In genomic region chr3:142987080-142987700, GRCh38 we compare ENCODE assay signal across 8 cellular contexts. TPM values are rescaled to one million over a fixed set of nuclear protein-coding genes. Genes with fewer than 3 reads are reported as not detected.
A peak's percentile ranks its signal among the peaks of the same experiment; 100 is the strongest.
DNase-seq lines count a peak whose midpoint lies in the region; ATAC-seq and TF ChIP-seq lines count a peak whose summit lies in the region.

No MANE protein-coding gene starts in this region.

- H3K9me3 Mint-ChIP-seq in chondrocyte (ENCODE audit: low read depth) = no peaks in the 10 kb centered on the region
- no peaks in the 10 kb centered on the region for H3K9me3 Mint-ChIP-seq in activated CD4-positive, alpha-beta T cell treated with anti-CD3 and anti-CD28 coated beads, Interleukin-2, amount 10 ng/mL, durations not matched to agents 24 days and 14 days

- H3K4me1 Mint-ChIP-seq in chondrocyte (ENCODE audit: low read depth) = peaks cover 4% of the 10 kb centered on the region
- H3K4me1 Mint-ChIP-seq in activated CD4-positive, alpha-beta T cell treated with anti-CD3 and anti-CD28 coated beads, Interleukin-2, amount 10 ng/mL, durations not matched to agents 24 days and 14 days = peaks cover 3% of the 10 kb centered on the region

- no peak overlapping the region for H3K4me3 Mint-ChIP-seq in chondrocyte (ENCODE audit: unreplicated experiment)
- H3K4me3 Mint-ChIP-seq in activated CD4-positive, alpha-beta T cell treated with anti-CD3 and anti-CD28 coated beads, Interleukin-2, amount 10 ng/mL, durations not matched to agents 24 days and 14 days = no peak overlapping the region

- peak; percentile 47 for ATAC-seq in HG02588 (IDR thresholded peaks at IDR 0.05; ENCODE audit: unreplicated experiment)
- no peak for ATAC-seq in GM19452 (IDR thresholded peaks at IDR 0.05; ENCODE audit: unreplicated experiment)

- no peak overlapping the region for H3K27ac Mint-ChIP-seq in chondrocyte (ENCODE audit: unreplicated experiment)
- no peak overlapping the region for H3K27ac Mint-ChIP-seq in activated CD4-positive, alpha-beta T cell treated with anti-CD3 and anti-CD28 coated beads, Interleukin-2, amount 10 ng/mL, durations not matched to agents 24 days and 14 days

- peak; percentile 31 for DNase-seq in DMS 273 treated with DMSO at 0.1 percent for 48 hours (lab: John Stamatoyannopoulos, UW)
- peak; percentile 76 for DNase-seq in NCI-H82 (lab: John Stamatoyannopoulos, UW)
- no peak for DNase-seq in chondrocyte (ENCODE audit: low spot score)
- DNase-seq in medulla oblongata (ENCODE audit: extremely low spot score) = peak; percentile 40
- no peak for DNase-seq in occipital lobe (lab: John Stamatoyannopoulos, UW)
- no peak for DNase-seq in activated CD4-positive, alpha-beta T cell treated with anti-CD3 and anti-CD28 coated beads, Interleukin-2, amount 10 ng/mL, durations not matched to agents 24 days and 14 days

- H3K36me3 Mint-ChIP-seq in chondrocyte (ENCODE audit: low read depth) = no peaks in the 10 kb centered on the region
- H3K36me3 Mint-ChIP-seq in activated CD4-positive, alpha-beta T cell treated with anti-CD3 and anti-CD28 coated beads, Interleukin-2, amount 10 ng/mL, durations not matched to agents 24 days and 14 days (ENCODE audit: low read depth) = no peaks in the 10 kb centered on the region

- TF ChIP-seq CTCF in chondrocyte (IDR thresholded peaks at IDR 0.05) = peak; percentile 91

- H3K27me3 Mint-ChIP-seq in chondrocyte (ENCODE audit: low read depth) = no peaks in the 10 kb centered on the region
- peaks cover 28% of the 10 kb centered on the region for H3K27me3 Mint-ChIP-seq in activated CD4-positive, alpha-beta T cell treated with anti-CD3 and anti-CD28 coated beads, Interleukin-2, amount 10 ng/mL, durations not matched to agents 24 days and 14 days

- intact Hi-C loops in activated CD4-positive, alpha-beta T cell treated with anti-CD3 and anti-CD28 coated beads, Interleukin-2, amount 10 ng/mL, durations not matched to agents 24 days and 14 days (cut with micrococcal nuclease) = loop anchor here (1.0 kb wide), 1 partner anchor 159 kb away; no protein-coding TSS in a partner anchor

RNA-seq across cellular contexts. Expression of gene U2SURP, which starts 14.2 kb away (rescaled TPM):
- total RNA-seq in chondrocyte (63.0 to 72.9 TPM (median 63.7 TPM) in 3 replicates), occipital lobe (160 TPM)
- 189 and 212 TPM in 2 replicates for total RNA-seq in activated CD4-positive, alpha-beta T cell treated with anti-CD3 and anti-CD28 coated beads, Interleukin-2, amount 10 ng/mL, durations not matched to agents 24 days and 14 days

RNA-seq across cellular contexts. Expression of gene PAQR9, which starts 23.7 kb away (rescaled TPM):
- total RNA-seq in chondrocyte (not detected in 3 replicates), occipital lobe (0.94 TPM)
- not detected in 2 replicates for total RNA-seq in activated CD4-positive, alpha-beta T cell treated with anti-CD3 and anti-CD28 coated beads, Interleukin-2, amount 10 ng/mL, durations not matched to agents 24 days and 14 days

Comparison
In these comparisons a context has a peak if more than half of its experiments do, and no peak if none do; other contexts are left out.
1. DNase-seq: peak in DMS 273 treated with DMSO at 0.1 percent for 48 hours (single experiment), NCI-H82 (single experiment) and medulla oblongata (single experiment); none in chondrocyte (single experiment), occipital lobe (single experiment) and activated CD4-positive, alpha-beta T cell treated with anti-CD3 and anti-CD28 coated beads, Interleukin-2, amount 10 ng/mL, durations not matched to agents 24 days and 14 days (single experiment).